Comparison of ENCODE assay signal across 8 cellular contexts in genomic region chr4:106315476-106315967, GRCh38. TPM values are rescaled to one million over a fixed set of nuclear protein-coding genes. Genes with fewer than 3 reads are reported as not detected.
DNase-seq lines count a peak whose midpoint lies in the region; ATAC-seq and TF ChIP-seq lines count a peak whose summit lies in the region.

No MANE protein-coding gene starts in this region.

- H3K9me3 ChIP-seq in BLaER1 treated with 17β-estradiol and CSF1 and Interleukin-3, amounts not matched to agents 10 nM and 100 nM (replicated peaks in 1 of 11), result peaks cover 4 to 10% (median 8%) of the 10 kb centered on the region in 11 experiments; a peak in 19 of 22 replicates
- H3K9me3 ChIP-seq in Peyer's patch (no peaks in the 10 kb centered on the region), mucosa of rectum (ENCODE audit: control insufficient read depth in 2 of 2, low read length in 2 of 2) (no peaks in the 10 kb centered on the region), tibial nerve (no peaks in the 10 kb centered on the region)

- no peak for TF ChIP-seq POLR2A in Peyer's patch (IDR thresholded peaks at IDR 0.05)
- TF ChIP-seq POLR2A in tibial nerve (IDR thresholded peaks at IDR 0.05), result no peak

- no peak for TF ChIP-seq EP300 in tibial nerve (IDR thresholded peaks at IDR 0.05)

- H3K4me3 ChIP-seq in BLaER1 treated with 17β-estradiol and CSF1 and Interleukin-3, amounts not matched to agents 10 nM and 100 nM, result peak overlapping the region; percentile 67 to 98 (median 89)
- peak overlapping the region; percentile 70 to 84 (median 78) for H3K4me3 ChIP-seq in Peyer's patch
- H3K4me3 ChIP-seq in mucosa of rectum (ENCODE audit: low read length in 2 of 2), result peak overlapping the region; percentile 78 to 85
- peak overlapping the region; percentile 68 to 94 (median 90) for H3K4me3 ChIP-seq in tibial nerve

- peaks cover 0 to 9% (median 0%) of the 10 kb centered on the region in 11 experiments; a peak in 4 of 22 replicates for H4K20me1 ChIP-seq in BLaER1 treated with 17β-estradiol and CSF1 and Interleukin-3, amounts not matched to agents 10 nM and 100 nM

- ATAC-seq in GM18873 (IDR thresholded peaks at IDR 0.05; ENCODE audit: low FRiP score, unreplicated experiment) (peak; percentile 16), HG03108 (IDR thresholded peaks at IDR 0.05; ENCODE audit: unreplicated experiment) (peak; percentile 19)

- peaks cover 3 to 24% (median 10%) of the 10 kb centered on the region in 11 experiments for H3K36me3 ChIP-seq in BLaER1 treated with 17β-estradiol and CSF1 and Interleukin-3, amounts not matched to agents 10 nM and 100 nM
- H3K36me3 ChIP-seq in Peyer's patch (peaks cover 0 to 1% (median 0%) of the 10 kb centered on the region in 3 donors), mucosa of rectum (ENCODE audit: control insufficient read depth in 2 of 2, insufficient read depth in 2 of 2, low read length in 2 of 2) (no peaks in the 10 kb centered on the region), tibial nerve (peaks cover 0 to 4% (median 0%) of the 10 kb centered on the region in 3 donors)

- DNase-seq in Peyer's patch (no peak), dermis microvascular lymphatic vessel endothelial cell (ENCODE audit: low read depth in 2 of 2) (peak; percentile 6 to 34), tibial nerve (ENCODE audit: low spot score in 2 of 2) (no peak), GOT3 (lab: John Stamatoyannopoulos, UW) (no peak)

- H3K9ac ChIP-seq in BLaER1 treated with 17β-estradiol and CSF1 and Interleukin-3, amounts not matched to agents 10 nM and 100 nM, result peak overlapping the region; percentile 89 to 99 (median 98)
- peak overlapping the region; percentile 90 to 93 for H3K9ac ChIP-seq in mucosa of rectum (ENCODE audit: low read depth in 1 of 2, low read length in 2 of 2)

- peak overlapping the region; percentile 63 to 98 (median 90) for H3K4me2 ChIP-seq in BLaER1 treated with 17β-estradiol and CSF1 and Interleukin-3, amounts not matched to agents 10 nM and 100 nM

- 1 to 2% methylated on average over 12 to 13 of the region's 13 CpGs for WGBS in tibial nerve, 2 donors

- no peaks in the 10 kb centered on the region for H3K27me3 ChIP-seq in BLaER1 treated with 17β-estradiol and CSF1 and Interleukin-3, amounts not matched to agents 10 nM and 100 nM
- H3K27me3 ChIP-seq in Peyer's patch (no peaks in the 10 kb centered on the region), mucosa of rectum (ENCODE audit: control insufficient read depth in 2 of 2, insufficient read depth in 2 of 2, low read length in 2 of 2) (no peaks in the 10 kb centered on the region), tibial nerve (no peaks in the 10 kb centered on the region)

- H3K4me1 ChIP-seq in BLaER1 treated with 17β-estradiol and CSF1 and Interleukin-3, amounts not matched to agents 10 nM and 100 nM, result peaks cover 22 to 47% (median 39%) of the 10 kb centered on the region in 10 experiments
- peaks cover 0 to 26% (median 5%) of the 10 kb centered on the region in 4 donors for H3K4me1 ChIP-seq in Peyer's patch
- H3K4me1 ChIP-seq in mucosa of rectum (ENCODE audit: control insufficient read depth in 2 of 2, insufficient read depth in 2 of 2, low read length in 2 of 2), result peaks cover 9 to 10% of the 10 kb centered on the region in 2 donors
- H3K4me1 ChIP-seq in tibial nerve, result peaks cover 0 to 76% (median 19%) of the 10 kb centered on the region in 4 donors

- H3K27ac ChIP-seq in BLaER1 treated with 17β-estradiol and CSF1 and Interleukin-3, amounts not matched to agents 10 nM and 100 nM, result peak overlapping the region; percentile 95 to 99 (median 98)
- H3K27ac ChIP-seq in Peyer's patch, result peak overlapping the region; percentile 90 to 94 (median 93)
- H3K27ac ChIP-seq in mucosa of rectum (ENCODE audit: low read depth in 2 of 2, low read length in 2 of 2), result peak overlapping the region; percentile 93
- peak overlapping the region; percentile 80 to 95 (median 89) for H3K27ac ChIP-seq in tibial nerve

- no peak for TF ChIP-seq CTCF in Peyer's patch (IDR thresholded peaks at IDR 0.05)
- no peak for TF ChIP-seq CTCF in tibial nerve (IDR thresholded peaks at IDR 0.05)

RNA-seq across cellular contexts. Expression of gene TBCK, which starts 0.5 kb away (rescaled TPM):
- total RNA-seq in Peyer's patch (10 to 100 TPM; 39.9 to 96.6 (median 53.1) TPM), dermis microvascular lymphatic vessel endothelial cell (14.6 and 27.1 TPM in 2 replicates), tibial nerve (10 to 100 TPM; 46.5 to 55.3 (median 51.4) TPM)

RNA-seq across cellular contexts. Expression of gene AIMP1, which starts 0.8 kb away (rescaled TPM):
- 10 to 100 TPM; 18.3 to 40.4 (median 19.5) TPM for total RNA-seq in Peyer's patch
- total RNA-seq in dermis microvascular lymphatic vessel endothelial cell, result 9.5 and 12.2 TPM in 2 replicates
- 10 to 100 TPM; 19.3 to 26.7 (median 21.2) TPM for total RNA-seq in tibial nerve

RNA-seq across cellular contexts. Expression of gene GIMD1, which starts 53.1 kb away (rescaled TPM):
- total RNA-seq in Peyer's patch, result 10 to 100 TPM in 1 of 4 donors, 1 to 10 TPM in 1, not detected in 2; 3.1 to 27.5 TPM
- total RNA-seq in dermis microvascular lymphatic vessel endothelial cell, result not detected in 2 replicates
- total RNA-seq in tibial nerve, result not detected

Comparison
In these comparisons a context has a peak if more than half of its experiments do, and no peak if none do; other contexts are left out.
1. DNase-seq: peak in dermis microvascular lymphatic vessel endothelial cell (2 of 2); none in Peyer's patch (0 of 3), tibial nerve (0 of 2) and GOT3 (single experiment).
2. Peak in every context shown above with its lines, with median percentiles within 50 percentile points of each other: H3K27ac ChIP-seq and H3K4me3 ChIP-seq.